ENCODE assay signal across 12 cellular contexts in the genomic region with DNA sequence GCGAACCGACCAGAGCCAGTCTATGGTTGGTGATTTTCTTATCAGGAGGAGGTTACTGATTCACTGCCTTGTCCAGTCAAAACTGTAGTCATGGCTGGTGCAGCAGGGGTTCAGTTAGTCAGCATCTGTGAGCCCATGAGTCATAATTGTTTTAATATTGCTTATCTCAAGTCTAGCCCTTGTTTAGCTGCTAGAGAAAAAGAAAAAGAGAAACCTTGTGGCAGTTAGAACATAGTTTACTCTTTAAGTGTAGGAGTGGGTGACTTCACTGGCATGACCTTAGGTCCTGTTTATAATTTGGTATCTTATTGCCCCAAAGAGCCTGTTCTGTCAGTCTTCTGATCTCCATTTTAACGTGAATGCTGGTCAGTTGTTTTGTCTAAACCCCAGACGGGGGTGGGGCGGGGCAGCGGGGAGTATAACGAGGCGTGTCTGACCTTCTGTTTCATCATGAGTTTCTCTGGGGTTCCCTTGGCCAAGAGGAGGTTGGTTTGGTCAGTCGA.
DNase-seq lines count a peak whose midpoint lies in the region; TF ChIP-seq lines count a peak whose summit lies in the region.
"Had no signal": no experiment of that assay in that cellular context is flagged by ENCODE, and none has a peak within 500 bp of the region (broad histone marks: within the 10 kb centered on the region; RNA-seq: fewer than 3 reads in every experiment).

No MANE protein-coding gene starts in this region.

- H4K8ac ChIP-seq in mesenchymal stem cell (ENCODE audit: low read length): no peak overlapping the region

- no peaks in the 10 kb centered on the region for H3K9me3 ChIP-seq in mesenchymal stem cell (ENCODE audit: control insufficient read depth, low read length)
- H3K9me3 ChIP-seq: HAP-1, tibial artery had no signal

- 53% methylated on average over 9 of the region's 9 CpGs for WGBS in mesenchymal stem cell

- peak overlapping the region; percentile 63 for H3K9ac ChIP-seq in mesenchymal stem cell (ENCODE audit: low read length)

- H2AK5ac ChIP-seq in mesenchymal stem cell (ENCODE audit: low read length, severe bottlenecking): peak overlapping the region; percentile 65

- H3K27ac ChIP-seq in mesenchymal stem cell (ENCODE audit: low read length, poor library complexity, severe bottlenecking): peak overlapping the region; percentile 61
- H3K27ac ChIP-seq: tibial artery had no signal

- H3K79me1 ChIP-seq in mesenchymal stem cell (replicated peaks; ENCODE audit: low read length, poor library complexity, severe bottlenecking): no peaks in the 10 kb centered on the region

- DNase-seq in ELR (ENCODE audit: low read depth): peak; percentile 73
- DNase-seq in HFFc6: peak; percentile 82
- peak; percentile 92 for DNase-seq in mesenchymal stem cell
- DNase-seq in NCI-H1092 treated with DMSO at 0.1 percent for 48 hours (lab: John Stamatoyannopoulos, UW): no peak
- no peak for DNase-seq in NCI-H345 (lab: John Stamatoyannopoulos, UW)
- DNase-seq in NCI-H187 treated with DMSO at 0.1 percent for 48 hours (lab: John Stamatoyannopoulos, UW): no peak
- no peak for DNase-seq in effector CD4-positive, alpha-beta T cell
- DNase-seq: anterior cingulate cortex, right cardiac atrium, tibial artery had no signal

- H3K4me3 Mint-ChIP-seq in HFFc6: peak overlapping the region; percentile 83

- H4K91ac ChIP-seq in mesenchymal stem cell (ENCODE audit: low read length): no peak overlapping the region

- no peaks in the 10 kb centered on the region for H3K9me3 Mint-ChIP-seq in HFFc6

- no peak overlapping the region for H3K4ac ChIP-seq in mesenchymal stem cell (ENCODE audit: low read depth in 1 of 2, low read length in 2 of 2)

- H3K27ac Mint-ChIP-seq in HFFc6: peak overlapping the region; percentile 91

- H3K27me3 Mint-ChIP-seq in HFFc6 (ENCODE audit: insufficient read depth): peaks cover 1% of the 10 kb centered on the region

- H3K36me3 Mint-ChIP-seq in HFFc6 (ENCODE audit: low read depth): no peaks in the 10 kb centered on the region

- no peak overlapping the region for H3K4me2 ChIP-seq in mesenchymal stem cell (ENCODE audit: low read length, poor library complexity, severe bottlenecking)

- H3K18ac ChIP-seq in mesenchymal stem cell (ENCODE audit: low read depth in 1 of 2, low read length in 2 of 2): peak overlapping the region in 1 of 2 experiments; percentile 54

- H2BK15ac ChIP-seq in mesenchymal stem cell (ENCODE audit: low read depth, poor library complexity, severe bottlenecking): no peak overlapping the region

- TF ChIP-seq CTCF in HFFc6 (IDR thresholded peaks at IDR 0.05) (no peak), WI38 (IDR thresholded peaks at IDR 0.05; ENCODE audit: low read depth, low read length) (no peak)

- no peak overlapping the region for H3K23ac ChIP-seq in mesenchymal stem cell (ENCODE audit: low read length in 2 of 2)

- H2BK5ac ChIP-seq in mesenchymal stem cell (ENCODE audit: low read depth, low read length, poor library complexity, severe bottlenecking): peak overlapping the region; percentile 73

- H3K36me3 ChIP-seq in mesenchymal stem cell (ENCODE audit: control insufficient read depth in 1 of 2, insufficient read depth in 2 of 2, low read depth in 1 of 2, low read length in 2 of 2): no peaks in the 10 kb centered on the region
- H3K36me3 ChIP-seq: HAP-1, tibial artery had no signal

- H2BK12ac ChIP-seq in mesenchymal stem cell (ENCODE audit: low read length in 2 of 2): no peak overlapping the region

- H2BK120ac ChIP-seq in mesenchymal stem cell (ENCODE audit: low read depth, low read length): no peak overlapping the region

- H3K4me3 ChIP-seq in WI38 (ENCODE audit: low read depth, low read length) (peak overlapping the region; percentile 21; the same call in 1 of the 2 replicates), mesenchymal stem cell (ENCODE audit: insufficient read depth in 1 of 2, low read depth in 1 of 2, low read length in 2 of 2) (peak overlapping the region in 1 of 2 experiments; percentile 18)
- H3K4me3 ChIP-seq: HAP-1, tibial artery had no signal

- H3K4me1 ChIP-seq in mesenchymal stem cell (ENCODE audit: control insufficient read depth, insufficient read depth, low read depth, low read length): peaks cover 11% of the 10 kb centered on the region
- H3K4me1 ChIP-seq: HAP-1 had no signal

- H3K14ac ChIP-seq in mesenchymal stem cell (ENCODE audit: low read length in 2 of 2): no peak overlapping the region

- peaks cover 44% of the 10 kb centered on the region for H3K4me1 Mint-ChIP-seq in HFFc6 (ENCODE audit: low read depth)

- H2AFZ ChIP-seq in mesenchymal stem cell (ENCODE audit: low read depth, low read length): no peak overlapping the region

- H3K27me3 ChIP-seq in mesenchymal stem cell (ENCODE audit: control insufficient read depth in 1 of 2, insufficient read depth in 1 of 2, low read length in 2 of 2): no peaks in the 10 kb centered on the region
- H3K27me3 ChIP-seq: tibial artery had no signal

Comparison
In these comparisons a context has a peak if more than half of its experiments do, and no peak if none do; other contexts are left out.
1. DNase-seq: peak in ELR (single experiment), HFFc6 (single experiment) and mesenchymal stem cell (single experiment); none in NCI-H1092 treated with DMSO at 0.1 percent for 48 hours (single experiment), NCI-H345 (single experiment), NCI-H187 treated with DMSO at 0.1 percent for 48 hours (single experiment) and effector CD4-positive, alpha-beta T cell (single experiment).